Comparison of ENCODE assay signal across 8 cellular contexts in the genomic region with DNA sequence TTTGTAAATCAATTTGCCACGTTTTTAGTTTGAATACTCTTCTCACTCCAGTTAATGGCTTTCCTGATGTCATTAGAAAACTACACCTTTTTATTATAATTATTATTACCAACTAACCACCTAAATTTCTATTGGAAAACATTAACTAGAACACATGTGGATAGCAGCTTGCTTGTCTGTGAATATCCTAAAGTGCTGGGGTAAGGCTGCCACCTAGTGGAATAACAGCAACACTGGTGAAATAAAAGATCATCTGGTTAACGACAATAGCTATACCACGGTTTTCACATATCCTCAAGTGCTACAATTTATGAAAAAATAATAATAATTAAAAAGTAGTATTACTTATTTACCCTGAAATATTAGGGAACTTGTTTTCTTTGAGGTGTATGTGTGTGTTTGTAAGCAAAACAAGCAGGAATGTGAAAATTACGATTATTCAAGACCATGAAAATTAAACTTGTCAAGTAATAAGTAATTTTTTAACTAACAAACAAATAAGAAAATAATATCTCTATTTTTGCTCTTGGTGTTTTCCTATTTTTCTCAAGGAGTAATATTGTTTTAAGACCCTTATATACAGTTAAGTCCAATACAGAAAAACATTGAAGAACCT.
DNase-seq lines count a peak whose midpoint lies in the region; ATAC-seq and TF ChIP-seq lines count a peak whose summit lies in the region.

No MANE protein-coding gene starts in this region.

- H3K4me3 Mint-ChIP-seq in nephron = no peak overlapping the region

- TF ChIP-seq CTCF in C4-2B (conservative IDR thresholded peaks at IDR 0.05) (peak; percentile 78), esophagus muscularis mucosa (IDR thresholded peaks at IDR 0.05) (peak; percentile 64 to 84 (median 76)), nephron (IDR thresholded peaks at IDR 0.05; ENCODE audit: unreplicated experiment in 3 of 3) (peak; percentile 75 to 83 (median 75))

- no peaks in the 10 kb centered on the region for H3K4me1 Mint-ChIP-seq in nephron

- H3K27ac Mint-ChIP-seq in nephron = no peak overlapping the region

- peak; percentile 36 for DNase-seq in NCI-H1105 (lab: John Stamatoyannopoulos, UW)
- DNase-seq in SKM-1 treated with dmso at 0.1 percent for 144 hours (lab: John Stamatoyannopoulos, UW; ENCODE audit: unreplicated experiment) = peak; percentile 70
- no peak for DNase-seq in esophagus muscularis mucosa (ENCODE audit: extremely low spot score)
- no peak for DNase-seq in OCI-M2 (lab: John Stamatoyannopoulos, UW; ENCODE audit: unreplicated experiment)

- intact Hi-C loops in esophagus muscularis mucosa (cut with DNase I) = loop anchor here (5.0 kb wide), 1 partner anchor 382 kb away; no protein-coding TSS in a partner anchor

- H3K9me3 ChIP-seq in esophagus muscularis mucosa = no peaks in the 10 kb centered on the region

- TF ChIP-seq POLR2A in esophagus muscularis mucosa (IDR thresholded peaks at IDR 0.05; ENCODE audit: low read depth) = no peak

- peaks cover 0 to 5% (median 0%) of the 10 kb centered on the region in 4 donors for H3K27me3 ChIP-seq in esophagus muscularis mucosa

- no peak for TF ChIP-seq EP300 in esophagus muscularis mucosa (IDR thresholded peaks at IDR 0.05)

- H3K36me3 Mint-ChIP-seq in nephron (ENCODE audit: low read depth) = no peaks in the 10 kb centered on the region

- H3K4me3 ChIP-seq in esophagus muscularis mucosa = no peak overlapping the region

- 25% methylated on average over 4 of the region's 4 CpGs for WGBS in esophagus muscularis mucosa

- no peaks in the 10 kb centered on the region for H3K27me3 Mint-ChIP-seq in nephron (ENCODE audit: low read depth)

- ATAC-seq in GM18519 (IDR thresholded peaks at IDR 0.05; ENCODE audit: low FRiP score, unreplicated experiment) (peak; percentile 89), HG02885 (IDR thresholded peaks at IDR 0.05; ENCODE audit: poor library complexity, unreplicated experiment) (peak; percentile 99)

- no peaks in the 10 kb centered on the region for H3K36me3 ChIP-seq in esophagus muscularis mucosa

- H3K4me1 ChIP-seq in esophagus muscularis mucosa = no peaks in the 10 kb centered on the region

- H3K27ac ChIP-seq in C4-2B (no peak overlapping the region), esophagus muscularis mucosa (replicated peaks in 1 of 4) (no peak overlapping the region)

- no peaks in the 10 kb centered on the region for H3K9me3 Mint-ChIP-seq in nephron

Comparison
In these comparisons a context has a peak if more than half of its experiments do, and no peak if none do; other contexts are left out.
1. DNase-seq: peak in NCI-H1105 (single experiment) and SKM-1 treated with dmso at 0.1 percent for 144 hours (single experiment); none in esophagus muscularis mucosa (single experiment) and OCI-M2 (single experiment).
2. Peak in every context shown above with its lines, with median percentiles within 50 percentile points of each other: CTCF ChIP-seq.